ENCODE assay signal across 8 cellular contexts in genomic region chr19:36489920-36490415, GRCh38. TPM values are rescaled to one million over a fixed set of nuclear protein-coding genes. Genes with fewer than 3 reads are reported as not detected.
DNase-seq lines count a peak whose midpoint lies in the region; ATAC-seq and TF ChIP-seq lines count a peak whose summit lies in the region.

No MANE protein-coding gene starts in this region.

- H3K9me3 ChIP-seq in BLaER1 (peaks cover 25% of the 10 kb centered on the region), NT2/D1 (ENCODE audit: insufficient read depth, low read length) (peaks cover 10% of the 10 kb centered on the region; the same call in 1 of the 2 replicates), osteoblast (ENCODE audit: low read depth, low read length) (no peaks in the 10 kb centered on the region), upper lobe of right lung (no peaks in the 10 kb centered on the region)

- H3K4me1 ChIP-seq in BLaER1, result peaks cover 59% of the 10 kb centered on the region
- no peaks in the 10 kb centered on the region for H3K4me1 ChIP-seq in NT2/D1 (ENCODE audit: insufficient read depth, insufficient read length)
- peaks cover 16% of the 10 kb centered on the region for H3K4me1 ChIP-seq in osteoblast (ENCODE audit: insufficient read depth, low read length)
- H3K4me1 ChIP-seq in upper lobe of right lung, result peaks cover 10% of the 10 kb centered on the region

- H3K27ac ChIP-seq in BLaER1, result peak overlapping the region; percentile 98
- peak overlapping the region; percentile 98 for H3K27ac ChIP-seq in osteoblast (ENCODE audit: low read depth, low read length)
- H3K27ac ChIP-seq in upper lobe of right lung, result peak overlapping the region; percentile 97

- H3K9ac ChIP-seq in BLaER1 (peak overlapping the region; percentile 96), NT2/D1 (ENCODE audit: insufficient read length, low read depth) (peak overlapping the region; percentile 97)

- H3K79me2 ChIP-seq in osteoblast (ENCODE audit: insufficient read depth, low read length), result peaks cover 21% of the 10 kb centered on the region

- H3K4me2 ChIP-seq in BLaER1 (peak overlapping the region; percentile 91), osteoblast (ENCODE audit: insufficient read depth, low read length) (peak overlapping the region; percentile 99)

- H3K36me3 ChIP-seq in BLaER1 (peaks cover 26% of the 10 kb centered on the region), NT2/D1 (ENCODE audit: insufficient read depth, insufficient read length, low read length) (no peaks in the 10 kb centered on the region), osteoblast (ENCODE audit: insufficient read depth, low read length) (no peaks in the 10 kb centered on the region), upper lobe of right lung (no peaks in the 10 kb centered on the region)

- intact Hi-C loops in upper lobe of right lung (cut with DNase I), result no loop called here

- ATAC-seq in GM18873 (IDR thresholded peaks at IDR 0.05; ENCODE audit: low FRiP score, unreplicated experiment), result peak; percentile 39
- ATAC-seq in HG03342 (IDR thresholded peaks at IDR 0.05; ENCODE audit: unreplicated experiment), result peak; percentile 54
- ATAC-seq in upper lobe of right lung, result peak; percentile 89

- H3K4me3 ChIP-seq in BLaER1 (peak overlapping the region; percentile 80), NT2/D1 (ENCODE audit: insufficient read length, low read depth) (peak overlapping the region; percentile 97), osteoblast (ENCODE audit: insufficient read depth, low read length) (peak overlapping the region; percentile 90), upper lobe of right lung (peak overlapping the region; percentile 75)

- H3K27me3 ChIP-seq in BLaER1 (no peaks in the 10 kb centered on the region), NT2/D1 (ENCODE audit: insufficient read depth, insufficient read length) (no peaks in the 10 kb centered on the region), osteoblast (ENCODE audit: insufficient read depth, low read length) (no peaks in the 10 kb centered on the region), upper lobe of right lung (no peaks in the 10 kb centered on the region)

- TF ChIP-seq CTCF in osteoblast (IDR thresholded peaks at IDR 0.05; ENCODE audit: extremely low read depth, low read depth, low read length) (no peak), upper lobe of right lung (IDR thresholded peaks at IDR 0.05) (no peak)

- H4K20me1 ChIP-seq in BLaER1 (peaks cover 4% of the 10 kb centered on the region; the same call in 1 of the 2 replicates), osteoblast (ENCODE audit: insufficient read depth, low read length) (no peaks in the 10 kb centered on the region)

- DNase-seq in NT2/D1 (ENCODE audit: low read depth, low spot score) (peak; percentile 87), glomerular endothelial cell (ENCODE audit: extremely low read depth, low read depth, low spot score) (peak; percentile 82), osteoblast (ENCODE audit: insufficient read length, low spot score, missing footprints) (peak; percentile 97), upper lobe of right lung (no peak)
- DNase-seq in activated T-helper 9 cell treated with anti-CD3 and anti-CD28 coated beads, Interleukin-2, amount 50 U/mL, for 16 hours (ENCODE audit: low read depth), result peak; percentile 52

- peak overlapping the region; percentile 100 for H2AFZ ChIP-seq in osteoblast (ENCODE audit: low read length)

RNA-seq across cellular contexts. Expression of gene ZNF566, which starts 0.6 kb away (rescaled TPM):
- total RNA-seq in glomerular endothelial cell (4.0 and 11.1 TPM in 2 replicates), osteoblast (13.8 and 20.9 TPM in 2 replicates), upper lobe of right lung (12.0 TPM)

RNA-seq across cellular contexts. Expression of gene ZNF260, which starts 38.1 kb away (rescaled TPM):
- total RNA-seq in glomerular endothelial cell (12.7 and 13.8 TPM in 2 replicates), osteoblast (15.6 and 35.4 TPM in 2 replicates), upper lobe of right lung (10.5 TPM)

Comparison
In these comparisons a context has a peak if more than half of its experiments do, and no peak if none do; other contexts are left out.
1. ATAC-seq: peak in every context shown above with its lines; median percentile 89 in upper lobe of right lung; 54 in HG03342; 39 in GM18873.